In genomic region chr6:10316327-10316726, GRCh38 we compare ENCODE assay signal across 10 cellular contexts.
A peak's percentile ranks its signal among the peaks of the same experiment; 100 is the strongest.
DNase-seq lines count a peak whose midpoint lies in the region; TF ChIP-seq lines count a peak whose summit lies in the region.
"Had no signal": no experiment of that assay in that cellular context is flagged by ENCODE, and none has a peak within 500 bp of the region (broad histone marks: within the 10 kb centered on the region; RNA-seq: fewer than 3 reads in every experiment).

No MANE protein-coding gene starts in this region.

- H3K27ac ChIP-seq in SJCRH30, result peak overlapping the region; percentile 31; the same call in 1 of the 2 replicates
- peak overlapping the region; percentile 66 to 81 (median 73) for H3K27ac ChIP-seq in esophagus muscularis mucosa (replicated peaks in 1 of 4)
- H3K27ac ChIP-seq in uterus, result no peak overlapping the region

- no peak for TF ChIP-seq CTCF in esophagus muscularis mucosa (IDR thresholded peaks at IDR 0.05)
- TF ChIP-seq CTCF in uterus (IDR thresholded peaks at IDR 0.05), result no peak

- H3K36me3 ChIP-seq in SJCRH30 (no peaks in the 10 kb centered on the region), esophagus muscularis mucosa (no peaks in the 10 kb centered on the region), uterus (no peaks in the 10 kb centered on the region)

- H3K9me3 ChIP-seq in SJCRH30 (replicated peaks) (no peaks in the 10 kb centered on the region), esophagus muscularis mucosa (no peaks in the 10 kb centered on the region), uterus (no peaks in the 10 kb centered on the region)

- WGBS in esophagus muscularis mucosa, result 17% methylated on average over 9 of the region's 13 CpGs

- TF ChIP-seq POLR2A in esophagus muscularis mucosa (IDR thresholded peaks at IDR 0.05; ENCODE audit: low read depth) (no peak), uterus (IDR thresholded peaks at IDR 0.05) (no peak)

- H3K4me1 ChIP-seq in SJCRH30 (peaks cover 5% of the 10 kb centered on the region), esophagus muscularis mucosa (peaks cover 0 to 27% (median 18%) of the 10 kb centered on the region in 4 donors), uterus (no peaks in the 10 kb centered on the region)

- DNase-seq in G401 (ENCODE audit: low spot score), result peak; percentile 12
- DNase-seq in SJCRH30, result peak; percentile 66 to 75
- DNase-seq in esophagus muscularis mucosa (ENCODE audit: extremely low spot score), result no peak
- DNase-seq in pons (ENCODE audit: low spot score), result peak; percentile 89
- no peak for DNase-seq in uterus
- no peak for DNase-seq in NCI-H2171 treated with DMSO at 0.1 percent for 48 hours (lab: John Stamatoyannopoulos, UW)
- no peak for DNase-seq in activated CD4-positive, alpha-beta T cell treated with anti-CD3 and anti-CD28 coated beads, Interleukin-2, amount 50 U/mL, for 4 hours
- no peak for DNase-seq in NCI-H2029 treated with DMSO at 0.1 percent for 48 hours (lab: John Stamatoyannopoulos, UW)
- DNase-seq: GF-D8; stimulated activated naive CD8-positive, alpha-beta T cell treated with anti-CD3 and anti-CD28 coated beads, Interleukin-15, Interleukin-2, amounts not matched to agents 100 U/mL and 50 U/mL, for 24 hours had no signal

- in situ Hi-C loops in G401 (cut with HindIII; ENCODE audit: low sequenced_read_pairs), result no loop called here

- intact Hi-C loops in esophagus muscularis mucosa (cut with DNase I) (loop anchor here (10.0 kb wide), 1 partner anchor 78 kb away; no protein-coding TSS in a partner anchor), uterus (cut with DNase I; ENCODE audit: low total_unique reads) (no loop called here)

- H3K4me3 ChIP-seq in SJCRH30, result peak overlapping the region; percentile 48
- peak overlapping the region; percentile 2 to 18 (median 12) for H3K4me3 ChIP-seq in esophagus muscularis mucosa
- H3K4me3 ChIP-seq in uterus, result no peak overlapping the region

- TF ChIP-seq EP300 in esophagus muscularis mucosa (IDR thresholded peaks at IDR 0.05), result no peak

- H3K27me3 ChIP-seq in SJCRH30, result no peaks in the 10 kb centered on the region
- no peaks in the 10 kb centered on the region for H3K27me3 ChIP-seq in esophagus muscularis mucosa
- H3K27me3 ChIP-seq in uterus, result no peaks in the 10 kb centered on the region

Comparison
In these comparisons a context has a peak if more than half of its experiments do, and no peak if none do; other contexts are left out.
1. DNase-seq: peak in G401 (single experiment), SJCRH30 (2 of 2) and pons (single experiment); none in esophagus muscularis mucosa (single experiment), uterus (0 of 2), NCI-H2171 treated with DMSO at 0.1 percent for 48 hours (single experiment), activated CD4-positive, alpha-beta T cell treated with anti-CD3 and anti-CD28 coated beads, Interleukin-2, amount 50 U/mL, for 4 hours (0 of 2) and NCI-H2029 treated with DMSO at 0.1 percent for 48 hours (single experiment).
2. H3K27ac ChIP-seq: peak in SJCRH30 (single experiment) and esophagus muscularis mucosa (4 of 4); none in uterus (0 of 2).
3. H3K4me3 ChIP-seq: peak in SJCRH30 (single experiment) and esophagus muscularis mucosa (4 of 4); none in uterus (0 of 2).